Comparison of ENCODE assay signal across 8 cellular contexts in genomic region chr20:6007094-6007528, GRCh38. TPM values are rescaled to one million over a fixed set of nuclear protein-coding genes. Genes with fewer than 3 reads are reported as not detected.
DNase-seq lines count a peak whose midpoint lies in the region; ATAC-seq and TF ChIP-seq lines count a peak whose summit lies in the region.

No MANE protein-coding gene starts in this region.

- no peaks in the 10 kb centered on the region for H3K9me2 ChIP-seq in Karpas-422 (replicated peaks; ENCODE audit: insufficient read depth, low read length)
- H3K9me2 ChIP-seq in neural cell (ENCODE audit: insufficient read depth, low read length), result no peaks in the 10 kb centered on the region

- no peaks in the 10 kb centered on the region for H3K27me3 Mint-ChIP-seq in CD4-positive, alpha-beta T cell

- no peaks in the 10 kb centered on the region for H3K27me3 ChIP-seq in CD4-positive, alpha-beta T cell (ENCODE audit: control insufficient read depth, insufficient read depth, low read length)
- no peaks in the 10 kb centered on the region for H3K27me3 ChIP-seq in Karpas-422 (ENCODE audit: low read length)
- no peaks in the 10 kb centered on the region for H3K27me3 ChIP-seq in colonic mucosa
- H3K27me3 ChIP-seq in neural cell (ENCODE audit: insufficient read depth, low read depth, low read length), result no peaks in the 10 kb centered on the region

- CTCF ChIA-PET in CD4-positive, alpha-beta T cell (lab: Charles Lee), result interaction anchor here (4.5 kb wide), 1 partner anchor 478 kb away, joined by 14 read pairs; no protein-coding TSS in a partner anchor

- H3F3A ChIP-seq in neural cell (ENCODE audit: insufficient read depth, low read length, poor library complexity, severe bottlenecking), result no peaks in the 10 kb centered on the region

- peaks cover 51% of the 10 kb centered on the region for H3K4me1 ChIP-seq in Karpas-422 (ENCODE audit: low read length)
- H3K4me1 ChIP-seq in colonic mucosa, result no peaks in the 10 kb centered on the region

- H3K4me1 Mint-ChIP-seq in CD4-positive, alpha-beta T cell (ENCODE audit: low read depth), result peaks cover 52% of the 10 kb centered on the region

- no peak for TF ChIP-seq CTCF in CD4-positive, alpha-beta T cell (IDR thresholded peaks at IDR 0.05)
- TF ChIP-seq CTCF in colonic mucosa (IDR thresholded peaks at IDR 0.05) (no peak), neural cell (IDR thresholded peaks at IDR 0.05; ENCODE audit: poor library complexity, severe bottlenecking) (no peak), GM13976 (IDR thresholded peaks at IDR 0.05; ENCODE audit: borderline replicate concordance, control extremely low read depth, extremely low read depth, insufficient read depth, missing control alignments) (no peak)

- in situ Hi-C loops in GM13976 (cut with MboI; ENCODE audit: low sequenced_read_pairs, unreplicated experiment), result no loop called here

- no peaks in the 10 kb centered on the region; the same call in 1 of the 2 replicates for H4K20me1 ChIP-seq in Karpas-422 (ENCODE audit: insufficient read depth, low read depth, low read length)
- H4K20me1 ChIP-seq in neural cell (ENCODE audit: insufficient read depth), result no peaks in the 10 kb centered on the region

- H2AFZ ChIP-seq in Karpas-422 (ENCODE audit: low read length) (no peak overlapping the region), neural cell (ENCODE audit: low read depth, low read length) (no peak overlapping the region)

- no peak for DNase-seq in CD4-positive, alpha-beta T cell
- DNase-seq in Karpas-422 (peak; percentile 54), colonic mucosa (peak; percentile 26), GM13976 (ENCODE audit: low spot score) (no peak), NCI-H774 (lab: John Stamatoyannopoulos, UW) (no peak), NCI-H1092 treated with DMSO at 0.1 percent for 48 hours (lab: John Stamatoyannopoulos, UW) (no peak)
- no peak for DNase-seq in activated CD4-positive, alpha-beta T cell treated with anti-CD3 and anti-CD28 coated beads, Interleukin-2, amount 50 U/mL, for 4 hours

- POLR2A ChIA-PET in CD4-positive, alpha-beta T cell (lab: Charles Lee), result no interaction called here

- H3K27ac Mint-ChIP-seq in CD4-positive, alpha-beta T cell, result peak overlapping the region; percentile 90

- H3K36me3 ChIP-seq in Karpas-422 (ENCODE audit: insufficient read depth, low read length), result peaks cover 22% of the 10 kb centered on the region
- peaks cover 5% of the 10 kb centered on the region for H3K36me3 ChIP-seq in colonic mucosa
- H3K36me3 ChIP-seq in neural cell (ENCODE audit: insufficient read depth, low read length), result no peaks in the 10 kb centered on the region

- peaks cover 36% of the 10 kb centered on the region for H3K36me3 Mint-ChIP-seq in CD4-positive, alpha-beta T cell (ENCODE audit: low read depth)

- no peak for ATAC-seq in CD4-positive, alpha-beta T cell (ENCODE audit: poor library complexity)

- H3K9me3 Mint-ChIP-seq in CD4-positive, alpha-beta T cell, result no peaks in the 10 kb centered on the region

- peak overlapping the region; percentile 99 for H3K4me3 Mint-ChIP-seq in CD4-positive, alpha-beta T cell

- intact Hi-C loops in CD4-positive, alpha-beta T cell (cut with DNase I, micrococcal nuclease), result no loop called here
- intact Hi-C loops in colonic mucosa (cut with DNase I), result no loop called here

- TF ChIP-seq EP300 in neural cell (conservative IDR thresholded peaks at IDR 0.05; ENCODE audit: poor library complexity, severe bottlenecking), result no peak

- no peak for TF ChIP-seq RAD21 in neural cell (conservative IDR thresholded peaks at IDR 0.05)

- H3K79me2 ChIP-seq in Karpas-422 (ENCODE audit: low read length) (peaks cover 61% of the 10 kb centered on the region), neural cell (replicated peaks; ENCODE audit: insufficient read depth, low read length) (peaks cover 23% of the 10 kb centered on the region)

- H3K9ac ChIP-seq in Karpas-422 (ENCODE audit: low read length) (peak overlapping the region; percentile 88), colonic mucosa (ENCODE audit: low read depth in 2 of 2, low read length in 2 of 2) (peak overlapping the region in 1 of 2 donors; percentile 87), neural cell (ENCODE audit: low read length) (peak overlapping the region; percentile 80)

- H3K27ac ChIP-seq in CD4-positive, alpha-beta T cell (ENCODE audit: low read depth, low read length), result no peak overlapping the region
- 0 out of 2 replicates have a peak overlapping the region, but pooled peaks have one; percentile 1 for H3K27ac ChIP-seq in Karpas-422 (ENCODE audit: low read length)
- H3K27ac ChIP-seq in colonic mucosa, result peak overlapping the region; percentile 14
- H3K27ac ChIP-seq in neural cell (ENCODE audit: low read length), result no peak overlapping the region

- H3K4me2 ChIP-seq in Karpas-422 (ENCODE audit: low read depth, low read length, poor library complexity, severe bottlenecking) (peak overlapping the region; percentile 87), neural cell (ENCODE audit: low read length) (peak overlapping the region; percentile 41)

- no peaks in the 10 kb centered on the region for H3K9me3 ChIP-seq in CD4-positive, alpha-beta T cell (ENCODE audit: control insufficient read depth, low read length)
- H3K9me3 ChIP-seq in Karpas-422 (ENCODE audit: low read length) (no peaks in the 10 kb centered on the region), colonic mucosa (no peaks in the 10 kb centered on the region), neural cell (ENCODE audit: low read length) (no peaks in the 10 kb centered on the region)

- H3K4me3 ChIP-seq in Karpas-422 (ENCODE audit: low read length) (peak overlapping the region; percentile 94), colonic mucosa (peak overlapping the region; percentile 91), neural cell (ENCODE audit: low read length) (peak overlapping the region; percentile 77)

TF ChIP-seq in neural cell, 6 proteins besides CTCF, POLR2A, EP300 and RAD21:
- TF ChIP-seq MXI1 (conservative IDR thresholded peaks at IDR 0.05; ENCODE audit: poor library complexity, severe bottlenecking), result no peak
- TF ChIP-seq REST (IDR thresholded peaks at IDR 0.05; ENCODE audit: borderline replicate concordance), result no peak
- no peak for TF ChIP-seq POLR2AphosphoS5 (IDR thresholded peaks at IDR 0.05)
- no peak for TF ChIP-seq TAF1 (IDR thresholded peaks at IDR 0.05; ENCODE audit: low read depth)
- no peak for TF ChIP-seq SMC3 (conservative IDR thresholded peaks at IDR 0.05; ENCODE audit: poor library complexity)

RNA-seq across cellular contexts. Expression of gene CRLS1, which starts 1.2 kb away (rescaled TPM):
- total RNA-seq in CD4-positive, alpha-beta T cell, result 1 to 10 TPM; 6.7 to 7.6 TPM
- total RNA-seq in Karpas-422 (2014; rRNA removed; shearing (Covaris generic); ENCODE audit: low replicate concordance), result 44.0 and 132 TPM in 2 replicates
- 10 to 100 TPM; 50.6 to 62.5 TPM for total RNA-seq in colonic mucosa
- polyA plus RNA-seq in neural cell, result 38.6 and 48.5 TPM in 2 replicates
- polyA minus RNA-seq in neural cell, result 27.0 and 29.3 TPM in 2 replicates

RNA-seq across cellular contexts. Expression of gene LRRN4, which starts 46.7 kb away (rescaled TPM):
- under 1 TPM; 0.08 to 0.17 TPM for total RNA-seq in CD4-positive, alpha-beta T cell
- total RNA-seq in Karpas-422 (2014; rRNA removed; shearing (Covaris generic); ENCODE audit: low replicate concordance), result not detected in 2 replicates
- total RNA-seq in colonic mucosa, result not detected
- polyA plus RNA-seq in neural cell, result 0.14 and 0.26 TPM in 2 replicates
- 0.24 TPM in 1 of 2 replicates, not detected in the other for polyA minus RNA-seq in neural cell

RNA-seq across cellular contexts. Expression of gene MCM8, which starts 56.7 kb away (rescaled TPM):
- 1 to 10 TPM; 1.4 to 1.7 TPM for total RNA-seq in CD4-positive, alpha-beta T cell
- total RNA-seq in Karpas-422 (2014; rRNA removed; shearing (Covaris generic); ENCODE audit: low replicate concordance), result 11.5 and 12.6 TPM in 2 replicates
- total RNA-seq in colonic mucosa, result 10 to 100 TPM in 1 of 2 donors, 1 to 10 TPM in 1; 5.7 to 18.2 TPM
- polyA plus RNA-seq in neural cell, result 4.6 and 5.1 TPM in 2 replicates
- 5.6 and 8.8 TPM in 2 replicates for polyA minus RNA-seq in neural cell

RNA-seq across cellular contexts. Expression of gene TRMT6, which starts 56.8 kb away (rescaled TPM):
- 1 to 10 TPM; 8.1 TPM for total RNA-seq in CD4-positive, alpha-beta T cell
- total RNA-seq in Karpas-422 (2014; rRNA removed; shearing (Covaris generic); ENCODE audit: low replicate concordance), result 21.1 and 26.8 TPM in 2 replicates
- 10 to 100 TPM in 1 of 2 donors, 1 to 10 TPM in 1; 7.5 to 10.9 TPM for total RNA-seq in colonic mucosa
- polyA plus RNA-seq in neural cell, result 18.4 and 19.1 TPM in 2 replicates
- polyA minus RNA-seq in neural cell, result 10.5 and 13.4 TPM in 2 replicates

Comparison
In these comparisons a context has a peak if more than half of its experiments do, and no peak if none do; other contexts are left out.
1. DNase-seq: peak in Karpas-422 (single experiment) and colonic mucosa (single experiment); none in CD4-positive, alpha-beta T cell (0 of 10), GM13976 (single experiment), NCI-H774 (single experiment), activated CD4-positive, alpha-beta T cell treated with anti-CD3 and anti-CD28 coated beads, Interleukin-2, amount 50 U/mL, for 4 hours (0 of 2) and NCI-H1092 treated with DMSO at 0.1 percent for 48 hours (single experiment).
2. H3K27ac ChIP-seq: peak in Karpas-422 (single experiment) and colonic mucosa (single experiment); none in CD4-positive, alpha-beta T cell (single experiment) and neural cell (single experiment).
3. Peak in every context shown above with its lines, with median percentiles within 50 percentile points of each other: H3K4me3 ChIP-seq.